ENCODE assay signal across 8 cellular contexts in the genomic region with DNA sequence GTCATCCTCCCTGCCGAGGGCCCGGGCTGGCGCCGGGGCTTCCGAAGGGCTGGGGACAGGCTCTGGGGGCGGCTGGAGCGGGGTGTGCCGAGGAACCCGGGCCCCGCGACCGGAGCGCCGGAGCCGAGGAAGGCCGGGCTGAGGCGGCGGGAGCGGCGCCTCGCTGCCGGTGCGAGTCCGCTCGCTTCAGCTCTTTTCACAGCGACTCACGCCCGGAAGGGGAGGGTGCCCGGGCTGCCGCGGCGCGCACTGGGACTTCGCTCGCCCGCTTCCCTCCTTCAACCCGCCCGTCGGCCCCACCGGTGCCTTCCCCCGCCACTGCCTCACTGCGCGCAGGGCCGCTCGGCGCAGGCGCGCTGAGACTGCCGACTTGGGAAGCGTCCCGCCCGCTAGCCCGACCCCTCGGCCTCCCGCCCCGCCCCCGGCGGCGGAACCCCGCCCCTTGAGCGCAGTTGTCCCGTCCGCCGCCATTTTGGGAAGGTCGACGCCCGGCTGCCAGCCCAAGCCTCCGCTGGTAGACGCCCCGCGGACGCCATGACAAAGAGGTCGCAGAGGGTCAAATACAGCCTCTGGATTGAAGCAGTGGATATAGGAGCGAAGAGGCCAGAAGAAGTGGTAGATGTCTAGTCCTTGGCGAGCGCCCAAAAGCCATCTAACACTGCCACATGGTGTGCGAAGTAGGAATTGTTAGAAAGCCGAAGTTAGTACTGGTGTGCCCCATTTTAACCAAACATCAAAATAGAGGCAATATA. TPM values are rescaled to one million over a fixed set of nuclear protein-coding genes. Genes with fewer than 3 reads are reported as not detected.
DNase-seq lines count a peak whose midpoint lies in the region; ATAC-seq and TF ChIP-seq lines count a peak whose summit lies in the region.

A gene with protein sequence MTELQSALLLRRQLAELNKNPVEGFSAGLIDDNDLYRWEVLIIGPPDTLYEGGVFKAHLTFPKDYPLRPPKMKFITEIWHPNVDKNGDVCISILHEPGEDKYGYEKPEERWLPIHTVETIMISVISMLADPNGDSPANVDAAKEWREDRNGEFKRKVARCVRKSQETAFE (minus strand): TSS at position 364 of the 752 bp plus-strand sequence. CDS start 359 bp downstream, at position 5.

- peaks cover 5% of the 10 kb centered on the region for H3K36me3 Mint-ChIP-seq in IgD-negative memory B cell

- no peaks in the 10 kb centered on the region for H3K9me3 ChIP-seq in mucosa of descending colon

- peak; percentile 82 for DNase-seq in DMS114 treated with DMSO at 0.1 percent for 48 hours (lab: John Stamatoyannopoulos, UW; ENCODE audit: unreplicated experiment)
- DNase-seq in OCI-M1 (lab: John Stamatoyannopoulos, UW): peak; percentile 99
- DNase-seq in activated T-cell treated with anti-CD3 and anti-CD28 coated beads for 24 hours (ENCODE audit: low read depth): peak; percentile 99
- DNase-seq in epithelial cell of esophagus (ENCODE audit: low read depth): peak; percentile 97
- peak; percentile 99 to 100 (median 99) for DNase-seq in mucosa of descending colon
- DNase-seq in stimulated activated CD8-positive, alpha-beta memory T cell treated with anti-CD3 and anti-CD28 coated beads, Interleukin-4, amount 100 ng/mL, for 4 hours (ENCODE audit: low read depth in 2 of 2, low spot score in 1 of 2): peak; percentile 97 to 98

- peaks cover 9% of the 10 kb centered on the region for H3K4me1 ChIP-seq in mucosa of descending colon (ENCODE audit: low read depth)

- H3K4me3 Mint-ChIP-seq in IgD-negative memory B cell: peak within 1 kb of the TSS; percentile 79 to 97 (median 88)

- H3K27me3 Mint-ChIP-seq in IgD-negative memory B cell: no peaks in the 10 kb centered on the region

- H3K36me3 ChIP-seq in mucosa of descending colon (ENCODE audit: low read depth): peaks cover 4% of the 10 kb centered on the region

- H3K4me3 ChIP-seq in epithelial cell of esophagus (ENCODE audit: low read length) (peak within 1 kb of the TSS; percentile 72), mucosa of descending colon (peak within 1 kb of the TSS; percentile 100)

- ATAC-seq in GM21526 (IDR thresholded peaks at IDR 0.05; ENCODE audit: low FRiP score, unreplicated experiment) (peak; percentile 64), mucosa of descending colon (peak; percentile 92)

- peak within 1 kb of the TSS; percentile 89 to 95 (median 95) for H3K27ac Mint-ChIP-seq in IgD-negative memory B cell

- H3K9me3 Mint-ChIP-seq in IgD-negative memory B cell: no peaks in the 10 kb centered on the region

- TF ChIP-seq CTCF in epithelial cell of esophagus (IDR thresholded peaks at IDR 0.05; ENCODE audit: insufficient read depth, low read depth, low read length, missing control alignments) (peak; percentile 44), mucosa of descending colon (IDR thresholded peaks at IDR 0.05) (no peak)

- intact Hi-C loops in mucosa of descending colon (cut with DNase I, micrococcal nuclease): no loop called here

- peaks cover 29 to 35% (median 35%) of the 10 kb centered on the region in 3 donors for H3K4me1 Mint-ChIP-seq in IgD-negative memory B cell

RNA-seq across cellular contexts. Expression of the gene that starts here (rescaled TPM):
- polyA plus RNA-seq in IgD-negative memory B cell: 97.5 TPM
- 100 to 1,000 TPM in 1 of 3 donors, 10 to 100 TPM in 2; 51.9 to 103 (median 56.7) TPM for total RNA-seq in mucosa of descending colon

Comparison
In these comparisons a context has a peak if more than half of its experiments do, and no peak if none do; other contexts are left out.
1. Peak in every context shown above with its lines: DNase-seq, ATAC-seq and H3K4me3 ChIP-seq.